Comparison of ENCODE assay signal across 20 cellular contexts in genomic region chr12:85138833-85139232, GRCh38.
DNase-seq lines count a peak whose midpoint lies in the region; ATAC-seq and TF ChIP-seq lines count a peak whose summit lies in the region.
"Had no signal": no experiment of that assay in that cellular context is flagged by ENCODE, and none has a peak within 500 bp of the region (broad histone marks: within the 10 kb centered on the region; RNA-seq: fewer than 3 reads in every experiment).

No MANE protein-coding gene starts in this region.

- H3K27me3 ChIP-seq in aorta (ENCODE audit: control insufficient read depth in 1 of 2, insufficient read depth in 2 of 2, low read length in 1 of 2): peaks cover 0 to under 1% of the 10 kb centered on the region in 2 donors

- no peaks in the 10 kb centered on the region for H3K36me3 ChIP-seq in aorta (ENCODE audit: control insufficient read depth in 1 of 2, insufficient read depth in 2 of 2, low read length in 1 of 2)

- DNase-seq in ELR (ENCODE audit: low read depth) (peak; percentile 22), NCI-H226 (peak; percentile 49), epithelial cell of esophagus (ENCODE audit: low read depth) (peak; percentile 13), renal cortical epithelial cell (ENCODE audit: low read depth) (peak; percentile 41), activated gamma-delta T cell treated with Interleukin-2 at 50 U/mL for 16 hours (no peak), aorta (no peak)
- DNase-seq: AML-193, DMS79 treated with DMSO at 0.1 percent for 48 hours, GDM1, HCEC 1CT, KG1, NCI-H1417 treated with DMSO at 0.1 percent for 48 hours, NCI-H187 treated with DMSO at 0.1 percent for 48 hours, NCI-H345, NCI-H524 treated with DMSO at 0.1 percent for 48 hours, SIG-M5 had no signal

- H3K27ac ChIP-seq in aorta (ENCODE audit: low read depth in 1 of 2, low read length in 2 of 2): no peak overlapping the region
- H3K27ac ChIP-seq: C4-2B, RWPE1 had no signal

- TF ChIP-seq CTCF in epithelial cell of esophagus (IDR thresholded peaks at IDR 0.05; ENCODE audit: insufficient read depth, low read depth, low read length, missing control alignments): no peak

- H3K4me1 ChIP-seq in aorta (ENCODE audit: control insufficient read depth in 1 of 2, insufficient read depth in 2 of 2, low read length in 2 of 2): no peaks in the 10 kb centered on the region

- intact Hi-C loops in aorta (cut with DNase I): no loop called here

- H3K9me3 ChIP-seq in aorta (ENCODE audit: control insufficient read depth, low read length): no peaks in the 10 kb centered on the region

- 91 to 97% methylated on average over 1 of the region's 1 CpG for WGBS in aorta, 2 donors

- H3K4me3 ChIP-seq in epithelial cell of esophagus (ENCODE audit: low read length) (no peak overlapping the region), aorta (ENCODE audit: low read length in 2 of 2) (no peak overlapping the region)

- ATAC-seq in HG03442 (IDR thresholded peaks at IDR 0.05; ENCODE audit: unreplicated experiment) (no peak), aorta (ENCODE audit: low FRiP score) (no peak)
- ATAC-seq: SK-N-SH treated with all-trans-retinoic acid at 6 μM for 48 hours had no signal

Comparison
In these comparisons a context has a peak if more than half of its experiments do, and no peak if none do; other contexts are left out.
1. DNase-seq: peak in ELR (single experiment), NCI-H226 (single experiment), epithelial cell of esophagus (single experiment) and renal cortical epithelial cell (single experiment); none in activated gamma-delta T cell treated with Interleukin-2 at 50 U/mL for 16 hours (single experiment) and aorta (0 of 2).